In genomic region chr1:161061419-161061818, GRCh38 we compare ENCODE assay signal across 23 cellular contexts. TPM values are rescaled to one million over a fixed set of nuclear protein-coding genes. Genes with fewer than 3 reads are reported as not detected.
"Had no signal": no experiment of that assay in that cellular context is flagged by ENCODE, and none has a peak within 500 bp of the region (broad histone marks: within the 10 kb centered on the region; RNA-seq: fewer than 3 reads in every experiment).

No MANE protein-coding gene starts in this region.

- ATAC-seq: activated CD4-positive, alpha-beta T cell treated with anti-CD3 and anti-CD28 coated beads for 36 hours; foreskin keratinocyte; sciatic nerve; upper lobe of right lung had no signal

- H3K4me3 ChIP-seq: coronary artery, ovary, SK-N-MC, spleen, thoracic aorta, upper lobe of right lung had no signal

- H3K4me1 ChIP-seq: foreskin keratinocyte, upper lobe of right lung had no signal

- H3K36me3 Mint-ChIP-seq: brain had no signal

- H3K27me3 ChIP-seq: foreskin keratinocyte, ovary, spleen, upper lobe of right lung had no signal

- H3K27ac Mint-ChIP-seq: brain had no signal

- DNase-seq: activated CD4-positive, alpha-beta memory T cell treated with anti-CD3 and anti-CD28 coated beads for 36 hours; activated CD4-positive, alpha-beta T cell treated with anti-CD3 and anti-CD28 coated beads for 36 hours; activated naive CD4-positive, alpha-beta T cell treated with anti-CD3 and anti-CD28 coated beads, Interleukin-2, amount 50 U/mL, for 16 hours; effector CD8-positive, alpha-beta T cell; foreskin keratinocyte; glutamatergic neuron; hypothalamus; kidney glomerular epithelial cell; mesenchymal stem cell; ovary; spleen; T-helper 1 cell; upper lobe of right lung had no signal

- H3K27me3 Mint-ChIP-seq: activated CD4-positive, alpha-beta memory T cell treated with anti-CD3 and anti-CD28 coated beads for 36 hours; activated CD4-positive, alpha-beta T cell treated with anti-CD3 and anti-CD28 coated beads for 36 hours; central memory CD8-positive, alpha-beta T cell had no signal

- H3K27ac ChIP-seq: coronary artery, foreskin keratinocyte, ovary, SK-N-MC, spleen, thoracic aorta, upper lobe of right lung, VCaP had no signal

- H3K4me1 Mint-ChIP-seq: brain had no signal

- H3K36me3 ChIP-seq: ovary, thoracic aorta, upper lobe of right lung had no signal

- H3K9me3 Mint-ChIP-seq: activated CD4-positive, alpha-beta memory T cell treated with anti-CD3 and anti-CD28 coated beads for 36 hours; central memory CD8-positive, alpha-beta T cell had no signal

- H3K9me3 ChIP-seq: ovary, spleen, thoracic aorta, upper lobe of right lung had no signal

- H3K4me3 Mint-ChIP-seq: activated CD4-positive, alpha-beta memory T cell treated with anti-CD3 and anti-CD28 coated beads for 36 hours; activated CD4-positive, alpha-beta T cell treated with anti-CD3 and anti-CD28 coated beads for 36 hours; brain had no signal

RNA-seq across cellular contexts. Expression of gene ARHGAP30, which starts 8.3 kb away (rescaled TPM):
- total RNA-seq: foreskin keratinocyte, pulmonary artery endothelial cell had no signal
- polyA plus RNA-seq: foreskin keratinocyte, neural cell had no signal

RNA-seq across cellular contexts. Expression of gene NECTIN4, which starts 27.9 kb away (rescaled TPM):
- total RNA-seq: activated CD4-positive, alpha-beta T cell treated with anti-CD3 and anti-CD28 coated beads for 36 hours; liver; spleen had no signal
- polyA plus RNA-seq: neural cell had no signal
